Comparison of ENCODE assay signal across 13 cellular contexts in genomic region chr20:47586648-47587306, GRCh38.
A peak's percentile ranks its signal among the peaks of the same experiment; 100 is the strongest.
DNase-seq lines count a peak whose midpoint lies in the region; ATAC-seq and TF ChIP-seq lines count a peak whose summit lies in the region.
"Had no signal": no experiment of that assay in that cellular context is flagged by ENCODE, and none has a peak within 500 bp of the region (broad histone marks: within the 10 kb centered on the region; RNA-seq: fewer than 3 reads in every experiment).

No MANE protein-coding gene starts in this region.

- CTCF ChIA-PET in Calu3 (lab: Charles Lee): no interaction called here

- peak; percentile 23 for DNase-seq in Calu3
- DNase-seq in HFF-Myc (ENCODE audit: extremely low read depth, low read depth): peak; percentile 40
- DNase-seq in brain microvascular endothelial cell: peak; percentile 24
- no peak for DNase-seq in memory B cell (ENCODE audit: low spot score in 2 of 2)
- no peak for DNase-seq in T-helper 2 cell treated with Interferon-gamma antibody and Interleukin-4, amounts not matched to agents 5 μg/mL and 100 μg/mL, for 36 hours (ENCODE audit: low spot score)
- DNase-seq in colonic mucosa: no peak
- DNase-seq: activated naive CD8-positive, alpha-beta T cell treated with anti-CD3 and anti-CD28 coated beads, Interleukin-2, amount 50 U/mL, for 24 hours; COR-L47; head of caudate nucleus; NCI-H226; tibial artery had no signal

- H3K4me3 Mint-ChIP-seq in Calu3 (ENCODE audit: low read depth, unreplicated experiment) (peak overlapping the region; percentile 15), memory B cell (no peak overlapping the region)
- no peak overlapping the region for H3K4me3 Mint-ChIP-seq in T-helper 2 cell treated with Interferon-gamma antibody and Interleukin-4, amounts not matched to agents 5 μg/mL and 100 μg/mL, for 36 hours
- H3K4me3 Mint-ChIP-seq: activated naive CD8-positive, alpha-beta T cell treated with anti-CD3 and anti-CD28 coated beads, Interleukin-2, amount 50 U/mL, for 24 hours had no signal

- peaks cover 32% of the 10 kb centered on the region for H3K36me3 Mint-ChIP-seq in Calu3 (ENCODE audit: insufficient read depth, unreplicated experiment)
- peaks cover 25% of the 10 kb centered on the region for H3K36me3 Mint-ChIP-seq in memory B cell
- H3K36me3 Mint-ChIP-seq in T-helper 2 cell treated with Interferon-gamma antibody and Interleukin-4, amounts not matched to agents 5 μg/mL and 100 μg/mL, for 36 hours (ENCODE audit: low read depth): peaks cover 48% of the 10 kb centered on the region

- H3K27me3 ChIP-seq in brain microvascular endothelial cell (replicated peaks) (no peaks in the 10 kb centered on the region), colonic mucosa (no peaks in the 10 kb centered on the region)
- H3K27me3 ChIP-seq: tibial artery had no signal

- H3K27me3 Mint-ChIP-seq in Calu3 (ENCODE audit: unreplicated experiment): no peaks in the 10 kb centered on the region
- no peaks in the 10 kb centered on the region for H3K27me3 Mint-ChIP-seq in memory B cell
- H3K27me3 Mint-ChIP-seq in T-helper 2 cell treated with Interferon-gamma antibody and Interleukin-4, amounts not matched to agents 5 μg/mL and 100 μg/mL, for 36 hours (ENCODE audit: low read depth): no peaks in the 10 kb centered on the region
- H3K27me3 Mint-ChIP-seq: activated naive CD8-positive, alpha-beta T cell treated with anti-CD3 and anti-CD28 coated beads, Interleukin-2, amount 50 U/mL, for 24 hours had no signal

- BruUV-seq in Calu3 (replicated peaks; lab: Mats Ljungman, UMichigan): no TSS peak

- H3K4me3 ChIP-seq in HFF-Myc (replicated peaks; ENCODE audit: low read depth, low read length) (no peak overlapping the region), brain microvascular endothelial cell (ENCODE audit: low read depth, low read length) (no peak overlapping the region), colonic mucosa (no peak overlapping the region)
- H3K4me3 ChIP-seq: tibial artery had no signal

- TF ChIP-seq CTCF in Calu3 (IDR thresholded peaks at IDR 0.05; ENCODE audit: unreplicated experiment) (no peak), HFF-Myc (IDR thresholded peaks at IDR 0.05; ENCODE audit: low read depth, low read length, missing control alignments) (no peak), brain microvascular endothelial cell (IDR thresholded peaks at IDR 0.05; ENCODE audit: low read depth, low read length, missing control alignments) (no peak), colonic mucosa (IDR thresholded peaks at IDR 0.05) (no peak)

- H3K4me1 Mint-ChIP-seq in Calu3 (ENCODE audit: low read depth, unreplicated experiment) (peaks cover 27% of the 10 kb centered on the region), memory B cell (peaks cover 32% of the 10 kb centered on the region)
- peaks cover 27% of the 10 kb centered on the region for H3K4me1 Mint-ChIP-seq in T-helper 2 cell treated with Interferon-gamma antibody and Interleukin-4, amounts not matched to agents 5 μg/mL and 100 μg/mL, for 36 hours (ENCODE audit: low read depth)

- H3K9me3 ChIP-seq in colonic mucosa: no peaks in the 10 kb centered on the region
- H3K9me3 ChIP-seq: tibial artery had no signal

- H3K27ac ChIP-seq in brain microvascular endothelial cell (peak overlapping the region; percentile 20), colonic mucosa (no peak overlapping the region)
- H3K27ac ChIP-seq: tibial artery had no signal

- H3K9ac ChIP-seq in colonic mucosa (ENCODE audit: low read depth in 2 of 2, low read length in 2 of 2): no peak overlapping the region

- H3K36me3 ChIP-seq in brain microvascular endothelial cell (replicated peaks): peaks cover 8% of the 10 kb centered on the region
- no peaks in the 10 kb centered on the region for H3K36me3 ChIP-seq in colonic mucosa

- no peaks in the 10 kb centered on the region for H3K9me3 Mint-ChIP-seq in Calu3 (ENCODE audit: low read depth, unreplicated experiment)
- H3K9me3 Mint-ChIP-seq in memory B cell: no peaks in the 10 kb centered on the region
- H3K9me3 Mint-ChIP-seq in T-helper 2 cell treated with Interferon-gamma antibody and Interleukin-4, amounts not matched to agents 5 μg/mL and 100 μg/mL, for 36 hours: no peaks in the 10 kb centered on the region
- H3K9me3 Mint-ChIP-seq: activated naive CD8-positive, alpha-beta T cell treated with anti-CD3 and anti-CD28 coated beads, Interleukin-2, amount 50 U/mL, for 24 hours had no signal

- intact Hi-C loops in Calu3 (cut with micrococcal nuclease; ENCODE audit: unreplicated experiment): no loop called here
- intact Hi-C loops in colonic mucosa (cut with DNase I): no loop called here

- ATAC-seq in memory B cell (ENCODE audit: low read depth) (no peak), GM21723 (IDR thresholded peaks at IDR 0.05; ENCODE audit: unreplicated experiment) (no peak), HG03342 (IDR thresholded peaks at IDR 0.05; ENCODE audit: unreplicated experiment) (no peak)
- ATAC-seq: activated naive CD8-positive, alpha-beta T cell treated with anti-CD3 and anti-CD28 coated beads, Interleukin-2, amount 50 U/mL, for 24 hours had no signal

- H3K27ac Mint-ChIP-seq in Calu3 (ENCODE audit: unreplicated experiment) (peak overlapping the region; percentile 43), memory B cell (peak overlapping the region; percentile 92)
- H3K27ac Mint-ChIP-seq in T-helper 2 cell treated with Interferon-gamma antibody and Interleukin-4, amounts not matched to agents 5 μg/mL and 100 μg/mL, for 36 hours: no peak overlapping the region
- H3K27ac Mint-ChIP-seq: activated naive CD8-positive, alpha-beta T cell treated with anti-CD3 and anti-CD28 coated beads, Interleukin-2, amount 50 U/mL, for 24 hours had no signal

- in situ Hi-C loops in brain microvascular endothelial cell (cut with HindIII; ENCODE audit: low pct_ligation_motif_present, low sequenced_read_pairs): no loop called here

- H3K4me1 ChIP-seq in colonic mucosa: no peaks in the 10 kb centered on the region

Comparison
In these comparisons a context has a peak if more than half of its experiments do, and no peak if none do; other contexts are left out.
1. DNase-seq: peak in Calu3 (single experiment), HFF-Myc (single experiment) and brain microvascular endothelial cell (single experiment); none in memory B cell (0 of 2), T-helper 2 cell treated with Interferon-gamma antibody and Interleukin-4, amounts not matched to agents 5 μg/mL and 100 μg/mL, for 36 hours (single experiment) and colonic mucosa (single experiment).